Comparison of ENCODE assay signal across 8 cellular contexts in genomic region chr2:70946832-70947442, GRCh38. TPM values are rescaled to one million over a fixed set of nuclear protein-coding genes. Genes with fewer than 3 reads are reported as not detected.
DNase-seq lines count a peak whose midpoint lies in the region; ATAC-seq and TF ChIP-seq lines count a peak whose summit lies in the region.

No MANE protein-coding gene starts in this region.

- H3K36me3 ChIP-seq in OCI-LY1 (ENCODE audit: insufficient read depth, low read length) (no peaks in the 10 kb centered on the region), parathyroid adenoma (ENCODE audit: control insufficient read depth, insufficient read depth, low read length) (no peaks in the 10 kb centered on the region)

- H3K27me3 Mint-ChIP-seq in activated T-cell treated with anti-CD3 and anti-CD28 coated beads, Interleukin-2, amount 50 U/mL, for 72 hours (ENCODE audit: low read depth) = peaks cover 34% of the 10 kb centered on the region

- H2AFZ ChIP-seq in OCI-LY1 (ENCODE audit: low read length) = peak overlapping the region; percentile 15; the same call in 1 of the 2 replicates
- no peak overlapping the region for H2AFZ ChIP-seq in parathyroid adenoma

- H3K27ac ChIP-seq in OCI-LY1 (ENCODE audit: low read depth, low read length, poor library complexity, severe bottlenecking) (no peak overlapping the region), foreskin keratinocyte (no peak overlapping the region), parathyroid adenoma (no peak overlapping the region)

- H3F3A ChIP-seq in OCI-LY1 (ENCODE audit: insufficient read depth, low read length) = no peaks in the 10 kb centered on the region

- H3K4me2 ChIP-seq in OCI-LY1 (ENCODE audit: low read length) (peak overlapping the region; percentile 56), parathyroid adenoma (ENCODE audit: low read length) (no peak overlapping the region)

- H3K4me3 Mint-ChIP-seq in activated T-cell treated with anti-CD3 and anti-CD28 coated beads, Interleukin-2, amount 50 U/mL, for 72 hours = no peak overlapping the region

- no peaks in the 10 kb centered on the region for H3K9me2 ChIP-seq in OCI-LY1 (ENCODE audit: low read depth, low read length)

- H4K20me1 ChIP-seq in OCI-LY1 (ENCODE audit: insufficient read depth, low read length) = no peaks in the 10 kb centered on the region

- H3K27ac Mint-ChIP-seq in activated T-cell treated with anti-CD3 and anti-CD28 coated beads, Interleukin-2, amount 50 U/mL, for 72 hours = no peak overlapping the region

- H3K9ac ChIP-seq in OCI-LY1 (ENCODE audit: low read length) (no peak overlapping the region; the same call in 1 of the 2 replicates), parathyroid adenoma (no peak overlapping the region)

- H3K27me3 ChIP-seq in OCI-LY1 (ENCODE audit: insufficient read depth, low read length) (no peaks in the 10 kb centered on the region), foreskin keratinocyte (peaks cover 10% of the 10 kb centered on the region), parathyroid adenoma (ENCODE audit: control insufficient read depth, insufficient read depth, low read length) (no peaks in the 10 kb centered on the region)

- H3K9me3 ChIP-seq in OCI-LY1 (ENCODE audit: low read length) (no peaks in the 10 kb centered on the region), parathyroid adenoma (ENCODE audit: control insufficient read depth, low read length) (no peaks in the 10 kb centered on the region)

- H3K36me3 Mint-ChIP-seq in activated T-cell treated with anti-CD3 and anti-CD28 coated beads, Interleukin-2, amount 50 U/mL, for 72 hours (ENCODE audit: insufficient read depth in 2 of 2) = no peaks in the 10 kb centered on the region

- peak overlapping the region; percentile 44 for H3K4me3 ChIP-seq in OCI-LY1 (ENCODE audit: low read depth, low read length, poor library complexity, severe bottlenecking)
- H3K4me3 ChIP-seq in parathyroid adenoma (ENCODE audit: low read depth, low read length) = no peak overlapping the region

- TF ChIP-seq CTCF in OCI-LY1 (IDR thresholded peaks at IDR 0.05; ENCODE audit: low read length) (peak; percentile 88), foreskin keratinocyte (conservative IDR thresholded peaks at IDR 0.05) (peak; percentile 73), parathyroid adenoma (IDR thresholded peaks at IDR 0.05) (peak; percentile 66), omental fat pad (IDR thresholded peaks at IDR 0.05) (no peak)

- DNase-seq in COR-L47 (lab: John Stamatoyannopoulos, UW) (peak; percentile 48), HT1080 (ENCODE audit: low read depth) (peak; percentile 61), foreskin keratinocyte (no peak), omental fat pad (ENCODE audit: low spot score) (no peak)
- peak; percentile 52 to 61 for DNase-seq in activated T-cell treated with anti-CD3 and anti-CD28 coated beads, Interleukin-2, amount 50 U/mL, for 72 hours

- no peaks in the 10 kb centered on the region for H3K9me3 Mint-ChIP-seq in activated T-cell treated with anti-CD3 and anti-CD28 coated beads, Interleukin-2, amount 50 U/mL, for 72 hours

- H3K4me1 Mint-ChIP-seq in activated T-cell treated with anti-CD3 and anti-CD28 coated beads, Interleukin-2, amount 50 U/mL, for 72 hours (ENCODE audit: low read depth) = peaks cover 21% of the 10 kb centered on the region

- H3K79me2 ChIP-seq in OCI-LY1 (ENCODE audit: insufficient read depth, low read length) (no peaks in the 10 kb centered on the region), parathyroid adenoma (no peaks in the 10 kb centered on the region)

- H3K4me1 ChIP-seq in OCI-LY1 (ENCODE audit: insufficient read depth, low read length, severe bottlenecking) (peaks cover 19% of the 10 kb centered on the region), foreskin keratinocyte (peaks cover 6% of the 10 kb centered on the region), parathyroid adenoma (no peaks in the 10 kb centered on the region)

- no peak for ATAC-seq in activated T-cell treated with anti-CD3 and anti-CD28 coated beads, Interleukin-2, amount 50 U/mL, for 72 hours (replicated peaks in 1 of 2)
- ATAC-seq in foreskin keratinocyte (peak; percentile 15), omental fat pad (ENCODE audit: low FRiP score) (no peak), GM21381 (IDR thresholded peaks at IDR 0.05; ENCODE audit: unreplicated experiment) (no peak)

RNA-seq across cellular contexts. Expression of gene ATP6V1B1, which starts 11.2 kb away (rescaled TPM):
- total RNA-seq in HT1080 (2014; rRNA removed; shearing (Covaris generic)) = not detected in 2 replicates
- not detected in 2 replicates for polyA plus RNA-seq in HT1080 (2015; cell fraction: cytosol; rRNA removed)
- not detected in 2 replicates for polyA plus RNA-seq in HT1080 (2015; cell fraction: nucleus; rRNA removed)
- total RNA-seq in activated T-cell treated with anti-CD3 and anti-CD28 coated beads, Interleukin-2, amount 50 U/mL, for 72 hours = not detected
- total RNA-seq in foreskin keratinocyte (not detected in 2 replicates), omental fat pad (1 to 10 TPM in 2 of 4 donors, not detected in 2; 3.6 to 7.1 TPM)
- 0.08 TPM in 1 of 2 replicates, not detected in the other for polyA plus RNA-seq in foreskin keratinocyte

RNA-seq across cellular contexts. Expression of gene ANKRD53, which starts 31.5 kb away (rescaled TPM):
- 0.03 TPM in 1 of 2 replicates, not detected in the other for total RNA-seq in HT1080 (2014; rRNA removed; shearing (Covaris generic))
- polyA plus RNA-seq in HT1080 (2015; cell fraction: cytosol; rRNA removed) = 0.02 TPM in 1 of 2 replicates, not detected in the other
- 0.17 TPM in 1 of 2 replicates, not detected in the other for polyA plus RNA-seq in HT1080 (2015; cell fraction: nucleus; rRNA removed)
- total RNA-seq in activated T-cell treated with anti-CD3 and anti-CD28 coated beads, Interleukin-2, amount 50 U/mL, for 72 hours = under 1 TPM in 1 of 2 donors, not detected in 1; 0.58 TPM
- total RNA-seq in foreskin keratinocyte (0.24 and 0.28 TPM in 2 replicates), omental fat pad (10 to 100 TPM in 2 of 4 donors, 1 to 10 TPM in 2; 6.2 to 16.8 (median 10.0) TPM)
- 0.18 and 0.28 TPM in 2 replicates for polyA plus RNA-seq in foreskin keratinocyte

RNA-seq across cellular contexts. Expression of gene VAX2, which starts 46.6 kb away (rescaled TPM):
- not detected in 2 replicates for total RNA-seq in HT1080 (2014; rRNA removed; shearing (Covaris generic))
- polyA plus RNA-seq in HT1080 (2015; cell fraction: cytosol; rRNA removed) = not detected in 2 replicates
- polyA plus RNA-seq in HT1080 (2015; cell fraction: nucleus; rRNA removed) = not detected in 2 replicates
- total RNA-seq in activated T-cell treated with anti-CD3 and anti-CD28 coated beads, Interleukin-2, amount 50 U/mL, for 72 hours = not detected
- 0.17 and 0.21 TPM in 2 replicates for total RNA-seq in foreskin keratinocyte
- polyA plus RNA-seq in foreskin keratinocyte = 0.36 and 0.44 TPM in 2 replicates
- 1 to 10 TPM in 3 of 4 donors, under 1 TPM in 1; 0.48 to 6.6 (median 1.8) TPM for total RNA-seq in omental fat pad

RNA-seq across cellular contexts. Expression of gene TEX261, which starts 47.7 kb away (rescaled TPM):
- 38.4 and 60.1 TPM in 2 replicates for total RNA-seq in HT1080 (2014; rRNA removed; shearing (Covaris generic))
- polyA plus RNA-seq in HT1080 (2015; cell fraction: cytosol; rRNA removed) = 59.2 and 61.5 TPM in 2 replicates
- 39.8 and 47.2 TPM in 2 replicates for polyA plus RNA-seq in HT1080 (2015; cell fraction: nucleus; rRNA removed)
- total RNA-seq in activated T-cell treated with anti-CD3 and anti-CD28 coated beads, Interleukin-2, amount 50 U/mL, for 72 hours = 10 to 100 TPM; 45.9 to 66.6 TPM
- total RNA-seq in foreskin keratinocyte = 40.0 and 41.7 TPM in 2 replicates
- polyA plus RNA-seq in foreskin keratinocyte = 32.6 and 35.5 TPM in 2 replicates
- total RNA-seq in omental fat pad = 10 to 100 TPM; 33.6 to 63.0 (median 41.1) TPM

Comparison
In these comparisons a context has a peak if more than half of its experiments do, and no peak if none do; other contexts are left out.
1. DNase-seq: peak in COR-L47 (single experiment), HT1080 (single experiment) and activated T-cell treated with anti-CD3 and anti-CD28 coated beads, Interleukin-2, amount 50 U/mL, for 72 hours (2 of 2); none in foreskin keratinocyte (0 of 2) and omental fat pad (single experiment).
2. CTCF ChIP-seq: peak in OCI-LY1 (single experiment), foreskin keratinocyte (single experiment) and parathyroid adenoma (single experiment); none in omental fat pad (0 of 3).